In genomic region chr7:7474436-7474835, GRCh38 we compare ENCODE assay signal across 28 cellular contexts.
"Had no signal": no experiment of that assay in that cellular context is flagged by ENCODE, and none has a peak within 500 bp of the region (broad histone marks: within the 10 kb centered on the region; RNA-seq: fewer than 3 reads in every experiment).

No MANE protein-coding gene starts in this region.

- FAIRE-seq: endometrium, endothelial cell of umbilical vein had no signal

- H3K27me3 ChIP-seq: dorsolateral prefrontal cortex, esophagus muscularis mucosa, esophagus squamous epithelium, foreskin keratinocyte, gastrocnemius medialis, gastroesophageal sphincter, heart left ventricle, heart right ventricle, hepatocyte had no signal

- H3K4me3 Mint-ChIP-seq: dendritic cell treated with granulocyte-macrophage colony-stimulating factor and Interleukin-4, amounts not matched to agents 40 ng/mL and 50 ng/mL, for 4 days; effector memory CD8-positive, alpha-beta T cell; endodermal cell had no signal

- H3K4me2 ChIP-seq: hepatocyte had no signal

- H3K27me3 Mint-ChIP-seq: dendritic cell treated with granulocyte-macrophage colony-stimulating factor and Interleukin-4, amounts not matched to agents 40 ng/mL and 50 ng/mL, for 4 days had no signal

- ATAC-seq: effector memory CD8-positive, alpha-beta T cell; esophagus mucosa; foreskin keratinocyte; gastrocnemius medialis; gastroesophageal sphincter; heart left ventricle; heart right ventricle had no signal

- H3K27ac ChIP-seq: coronary artery, dorsolateral prefrontal cortex, epithelial cell of prostate, esophagus muscularis mucosa, esophagus squamous epithelium, foreskin keratinocyte, gastrocnemius medialis, gastroesophageal sphincter, heart left ventricle, heart right ventricle, hepatocyte had no signal

- H2AFZ ChIP-seq: hepatocyte had no signal

- H3K79me2 ChIP-seq: hepatocyte had no signal

- H3K4me1 ChIP-seq: esophagus muscularis mucosa, esophagus squamous epithelium, foreskin keratinocyte, gastrocnemius medialis, gastroesophageal sphincter, heart left ventricle had no signal

- H3K4me1 Mint-ChIP-seq: endodermal cell had no signal

- H3K4me3 ChIP-seq: coronary artery, dorsolateral prefrontal cortex, esophagus muscularis mucosa, esophagus squamous epithelium, gastrocnemius medialis, gastroesophageal sphincter, heart left ventricle, heart right ventricle, hepatocyte had no signal

- DNase-seq: cortex of kidney; dermis blood vessel endothelial cell; dorsolateral prefrontal cortex; effector CD4-positive, alpha-beta T cell; effector CD8-positive, alpha-beta T cell; effector memory CD4-positive, alpha-beta T cell; effector memory CD8-positive, alpha-beta T cell; endodermal cell; erythroblast; esophagus squamous epithelium; foreskin fibroblast; foreskin keratinocyte; foreskin melanocyte; gastrocnemius medialis; glutamatergic neuron; head of caudate nucleus; heart left ventricle; heart right ventricle; hippocampal formation had no signal

- H3K9me3 ChIP-seq: esophagus squamous epithelium, gastrocnemius medialis had no signal

- H3K9me3 Mint-ChIP-seq: dendritic cell treated with granulocyte-macrophage colony-stimulating factor and Interleukin-4, amounts not matched to agents 40 ng/mL and 50 ng/mL, for 4 days; effector memory CD8-positive, alpha-beta T cell had no signal

- H3K27ac Mint-ChIP-seq: dendritic cell treated with granulocyte-macrophage colony-stimulating factor and Interleukin-4, amounts not matched to agents 40 ng/mL and 50 ng/mL, for 4 days; effector memory CD8-positive, alpha-beta T cell; endodermal cell had no signal

- H3K36me3 ChIP-seq: esophagus muscularis mucosa, esophagus squamous epithelium, gastroesophageal sphincter, heart left ventricle, heart right ventricle had no signal
